In the genomic region with DNA sequence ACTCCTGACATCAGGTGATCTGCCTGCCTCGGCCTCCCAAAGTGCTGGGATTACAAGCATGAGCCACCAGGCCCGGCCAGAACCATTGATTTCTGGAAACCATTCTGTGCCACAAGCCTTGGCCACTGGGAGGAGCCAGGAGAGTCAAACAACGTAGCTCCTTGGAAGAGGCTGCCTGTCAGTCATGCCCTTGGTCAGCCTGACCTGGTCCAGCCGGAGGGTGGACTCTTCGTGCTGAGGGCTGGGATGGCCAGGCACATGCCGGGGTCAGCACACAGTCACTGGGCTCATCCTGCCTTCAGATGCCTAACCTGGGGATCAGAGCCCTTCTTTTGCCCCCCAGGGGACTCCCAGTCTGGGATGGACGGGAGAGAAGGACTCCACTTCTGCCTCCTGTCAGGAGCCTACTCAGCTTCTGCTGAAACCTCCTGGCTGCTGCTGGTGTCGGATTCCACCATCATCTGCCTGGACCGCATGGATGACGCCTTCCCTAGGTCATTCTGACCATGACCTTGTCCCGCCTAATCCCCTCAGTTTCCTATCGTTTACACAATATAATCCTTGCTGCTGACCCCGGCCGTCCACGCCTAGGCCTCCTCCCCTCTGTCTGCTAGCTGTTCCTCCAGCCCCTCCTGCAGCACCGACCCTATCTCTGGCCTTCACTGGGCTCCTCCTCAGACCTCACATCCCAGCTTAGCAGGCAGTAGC, we compare ENCODE assay signal across 16 cellular contexts. TPM values are rescaled to one million over a fixed set of nuclear protein-coding genes. Genes with fewer than 3 reads are reported as not detected.
DNase-seq lines count a peak whose midpoint lies in the region; ATAC-seq and TF ChIP-seq lines count a peak whose summit lies in the region.
"Had no signal": no experiment of that assay in that cellular context is flagged by ENCODE, and none has a peak within 500 bp of the region (broad histone marks: within the 10 kb centered on the region; RNA-seq: fewer than 3 reads in every experiment).

No MANE protein-coding gene starts in this region.

- peaks cover 13% of the 10 kb centered on the region for H3K27me3 Mint-ChIP-seq in activated CD8-positive, alpha-beta T cell treated with anti-CD3 and anti-CD28 coated beads, Interleukin-2, amount 10 ng/mL, durations not matched to agents 7 days and 5 days (ENCODE audit: low read depth)
- peaks cover 12% of the 10 kb centered on the region for H3K27me3 Mint-ChIP-seq in activated T-cell treated with anti-CD3 and anti-CD28 coated beads, Interleukin-2, amount 50 U/mL, for 4 hours (ENCODE audit: low read depth)

- H3K36me3 ChIP-seq in HCT116 (ENCODE audit: control insufficient read depth in 1 of 2, insufficient read depth in 2 of 2, low read length in 2 of 2) (no peaks in the 10 kb centered on the region), brain microvascular endothelial cell (replicated peaks) (no peaks in the 10 kb centered on the region)
- H3K36me3 ChIP-seq: BE2C had no signal

- H3K36me3 Mint-ChIP-seq in activated CD8-positive, alpha-beta T cell treated with anti-CD3 and anti-CD28 coated beads, Interleukin-2, amount 10 ng/mL, durations not matched to agents 7 days and 5 days (ENCODE audit: low read depth), result no peaks in the 10 kb centered on the region
- no peaks in the 10 kb centered on the region for H3K36me3 Mint-ChIP-seq in activated T-cell treated with anti-CD3 and anti-CD28 coated beads, Interleukin-2, amount 50 U/mL, for 4 hours (ENCODE audit: insufficient read depth)
- H3K36me3 Mint-ChIP-seq: naive B cell had no signal

- no peaks in the 10 kb centered on the region for H4K20me1 ChIP-seq in HCT116 (ENCODE audit: insufficient read depth)

- peaks cover 9% of the 10 kb centered on the region for H3K4me1 Mint-ChIP-seq in activated CD8-positive, alpha-beta T cell treated with anti-CD3 and anti-CD28 coated beads, Interleukin-2, amount 10 ng/mL, durations not matched to agents 7 days and 5 days (ENCODE audit: low read depth)
- H3K4me1 Mint-ChIP-seq in activated T-cell treated with anti-CD3 and anti-CD28 coated beads, Interleukin-2, amount 50 U/mL, for 4 hours (ENCODE audit: low read depth), result no peaks in the 10 kb centered on the region

- no peak overlapping the region for H3K27ac ChIP-seq in HCT116 (ENCODE audit: low read depth, low read length)
- no peak overlapping the region for H3K27ac ChIP-seq in brain microvascular endothelial cell

- peaks cover 6 to 24% of the 10 kb centered on the region in 2 experiments for H3K4me1 ChIP-seq in HCT116 (ENCODE audit: control insufficient read depth in 1 of 2, insufficient read depth in 2 of 2, low read length in 2 of 2)
- H3K4me1 ChIP-seq: BE2C had no signal

- in situ Hi-C loops in brain microvascular endothelial cell (cut with HindIII; ENCODE audit: low pct_ligation_motif_present, low sequenced_read_pairs), result no loop called here

- H3K9me3 Mint-ChIP-seq in activated CD8-positive, alpha-beta T cell treated with anti-CD3 and anti-CD28 coated beads, Interleukin-2, amount 10 ng/mL, durations not matched to agents 7 days and 5 days (ENCODE audit: insufficient read depth), result no peaks in the 10 kb centered on the region
- peaks cover 3% of the 10 kb centered on the region for H3K9me3 Mint-ChIP-seq in activated T-cell treated with anti-CD3 and anti-CD28 coated beads, Interleukin-2, amount 50 U/mL, for 4 hours

- no peak for TF ChIP-seq POLR2A in HCT116 (IDR thresholded peaks at IDR 0.05; ENCODE audit: borderline replicate concordance, extremely low read depth, insufficient read depth, insufficient read length)

- peak in 2 of 3 experiments; percentile 22 to 23; a peak in 2 of 6 replicates for TF ChIP-seq CTCF in HCT116 (IDR thresholded peaks at IDR 0.05 in 2 of 3, conservative IDR thresholded peaks at IDR 0.05 in 1 of 3; ENCODE audit: borderline replicate concordance in 1 of 3, insufficient read depth in 1 of 3, low read depth in 2 of 3, low read length in 2 of 3)
- TF ChIP-seq CTCF in brain microvascular endothelial cell (IDR thresholded peaks at IDR 0.05; ENCODE audit: low read depth, low read length, missing control alignments), result peak; percentile 45

- H3K4me3 ChIP-seq in HCT116 (replicated peaks in 1 of 2; ENCODE audit: low read depth in 1 of 2, low read length in 2 of 2), result no peak overlapping the region
- no peak overlapping the region for H3K4me3 ChIP-seq in brain microvascular endothelial cell (ENCODE audit: low read depth, low read length)

- BruUV-seq in HCT116 (replicated peaks; lab: Mats Ljungman, UMichigan), result no TSS peak

- H3K4me2 ChIP-seq in HCT116 (ENCODE audit: low read length), result no peak overlapping the region

- RAD21 ChIA-PET in HCT116 (lab: Charles Lee; ENCODE audit: low non-redundant PET in 1 of 2, low total read pairs in 2 of 2, uncharacterized antibody in 2 of 2, unreplicated experiment in 2 of 2), result interaction anchor here in 1 of 2 experiments (0.9 kb wide), 1 partner anchor 135 kb away, joined by 4 read pairs; no protein-coding TSS in a partner anchor

- no peak overlapping the region for H3K4me3 Mint-ChIP-seq in activated CD8-positive, alpha-beta T cell treated with anti-CD3 and anti-CD28 coated beads, Interleukin-2, amount 10 ng/mL, durations not matched to agents 7 days and 5 days
- no peak overlapping the region for H3K4me3 Mint-ChIP-seq in activated T-cell treated with anti-CD3 and anti-CD28 coated beads, Interleukin-2, amount 50 U/mL, for 4 hours
- H3K4me3 Mint-ChIP-seq: naive B cell had no signal

- no peaks in the 10 kb centered on the region for H3K79me2 ChIP-seq in HCT116 (ENCODE audit: insufficient read depth, low read length)

- H3K9ac ChIP-seq in HCT116 (ENCODE audit: low read length), result no peak overlapping the region

- intact Hi-C loops in HCT116 (cut with micrococcal nuclease) (no loop called here), left colon (cut with DNase I, micrococcal nuclease) (no loop called here)

- POLR2A ChIA-PET in HCT116 (lab: Charles Lee), result no interaction called here
- POLR2A ChIA-PET in activated CD8-positive, alpha-beta T cell treated with anti-CD3 and anti-CD28 coated beads, Interleukin-2, amount 10 ng/mL, durations not matched to agents 7 days and 5 days (lab: Charles Lee), result no interaction called here

- no peaks in the 10 kb centered on the region for H3K9me2 ChIP-seq in HCT116 (ENCODE audit: insufficient read depth)

- no peaks in the 10 kb centered on the region for H3K9me3 ChIP-seq in HCT116 (ENCODE audit: control insufficient read depth in 1 of 2, insufficient read depth in 1 of 2, low read depth in 1 of 2, low read length in 2 of 2)
- H3K9me3 ChIP-seq: BE2C had no signal

- H3K27ac Mint-ChIP-seq in activated CD8-positive, alpha-beta T cell treated with anti-CD3 and anti-CD28 coated beads, Interleukin-2, amount 10 ng/mL, durations not matched to agents 7 days and 5 days, result no peak overlapping the region

- CTCF ChIA-PET in HCT116 (lab: Charles Lee), result interaction anchor here (1.0 to 2.2 kb wide), 3 partner anchors 10 to 135 kb away, joined by 3 to 8 read pairs (median 3); no protein-coding TSS in a partner anchor
- CTCF ChIA-PET in activated CD8-positive, alpha-beta T cell treated with anti-CD3 and anti-CD28 coated beads, Interleukin-2, amount 10 ng/mL, durations not matched to agents 7 days and 5 days (lab: Charles Lee), result no interaction called here

- no peak overlapping the region for H2AFZ ChIP-seq in HCT116 (ENCODE audit: low read depth, low read length, poor library complexity, severe bottlenecking)

- ATAC-seq in HCT116, result peak; percentile 61
- ATAC-seq in left colon, result peak; percentile 37
- no peak for ATAC-seq in HG02973 (IDR thresholded peaks at IDR 0.05; ENCODE audit: unreplicated experiment)
- ATAC-seq in activated CD8-positive, alpha-beta T cell treated with anti-CD3 and anti-CD28 coated beads, Interleukin-2, amount 10 ng/mL, durations not matched to agents 7 days and 5 days, result no peak
- ATAC-seq in activated T-cell treated with anti-CD3 and anti-CD28 coated beads, Interleukin-2, amount 50 U/mL, for 4 hours, result no peak

- H3K27me3 ChIP-seq in HCT116 (ENCODE audit: insufficient read depth, low read length), result no peaks in the 10 kb centered on the region
- H3K27me3 ChIP-seq in brain microvascular endothelial cell (replicated peaks), result no peaks in the 10 kb centered on the region

- peak; percentile 41; the same call in 1 of the 2 replicates for TF ChIP-seq RAD21 in HCT116 (IDR thresholded peaks at IDR 0.05; ENCODE audit: low read depth)

- DNase-seq in 8988T (peak; percentile 54), HCT116 (ENCODE audit: low read depth, low spot score) (no peak), brain microvascular endothelial cell (no peak), left colon (no peak), hippocampal formation (lab: John Stamatoyannopoulos, UW) (no peak)
- no peak for DNase-seq in activated CD8-positive, alpha-beta T cell treated with anti-CD3 and anti-CD28 coated beads, Interleukin-2, amount 10 ng/mL, durations not matched to agents 7 days and 5 days
- no peak for DNase-seq in activated T-cell treated with anti-CD3 and anti-CD28 coated beads, Interleukin-2, amount 50 U/mL, for 4 hours
- DNase-seq: activated T-cell treated with anti-CD3 and anti-CD28 coated beads for 4 hours; BE2C; GF-D8; naive B cell; NCI-H1048; SHP77; stimulated activated CD4-positive, alpha-beta T cell treated with anti-CD3 and anti-CD28 coated beads, Interleukin-12 subunit alpha, Interleukin-12 subunit beta, amount 100 ng/mL, for 4 hours had no signal

TF ChIP-seq in HCT116, 20 proteins besides CTCF, POLR2A, EP300 and RAD21 (continues in another document):
- TF ChIP-seq CEBPB (IDR thresholded peaks at IDR 0.05; ENCODE audit: low read depth), result no peak
- TF ChIP-seq EZH2 (IDR thresholded peaks at IDR 0.05), result no peak
- TF ChIP-seq YY1 (IDR thresholded peaks at IDR 0.05; ENCODE audit: extremely low read depth, insufficient replicate concordance, low read depth, low read length), result no peak
- no peak for TF ChIP-seq ELF1 (IDR thresholded peaks at IDR 0.05; ENCODE audit: borderline replicate concordance, low read depth)
- TF ChIP-seq EZH2phosphoT487 (IDR thresholded peaks at IDR 0.05; ENCODE audit: borderline replicate concordance), result no peak
- TF ChIP-seq ZNF274 (IDR thresholded peaks at IDR 0.05; ENCODE audit: low read depth, low read length), result no peak
- TF ChIP-seq TCF7L2 (IDR thresholded peaks at IDR 0.05; ENCODE audit: borderline replicate concordance, extremely low read depth, insufficient read depth, insufficient read length), result no peak
- TF ChIP-seq EGR1 (IDR thresholded peaks at IDR 0.05; ENCODE audit: low read depth), result no peak

RNA-seq across cellular contexts. Expression of a gene that starts 30.4 kb away (rescaled TPM):
- 1.1 TPM for total RNA-seq in HCT116 (2021; ENCODE audit: unreplicated experiment)
- polyA plus RNA-seq in HCT116 (2012), result 0.81 and 0.85 TPM in 2 replicates
- total RNA-seq in left colon, result not detected
- not detected for total RNA-seq in activated CD8-positive, alpha-beta T cell treated with anti-CD3 and anti-CD28 coated beads, Interleukin-2, amount 10 ng/mL, durations not matched to agents 7 days and 5 days
- not detected for total RNA-seq in activated T-cell treated with anti-CD3 and anti-CD28 coated beads, Interleukin-2, amount 50 U/mL, for 4 hours
- total RNA-seq: NCI-H460 had no signal

RNA-seq across cellular contexts. Expression of a gene that starts 49.0 kb away (rescaled TPM):
- 30.4 TPM for total RNA-seq in HCT116 (2021; ENCODE audit: unreplicated experiment)
- polyA plus RNA-seq in HCT116 (2012), result 36.9 and 40.2 TPM in 2 replicates
- total RNA-seq in left colon, result 1 to 10 TPM; 3.7 to 3.8 TPM
- not detected for total RNA-seq in activated CD8-positive, alpha-beta T cell treated with anti-CD3 and anti-CD28 coated beads, Interleukin-2, amount 10 ng/mL, durations not matched to agents 7 days and 5 days
- under 1 TPM in 2 of 3 donors, not detected in 1; 0.41 to 0.69 TPM for total RNA-seq in activated T-cell treated with anti-CD3 and anti-CD28 coated beads, Interleukin-2, amount 50 U/mL, for 4 hours

Comparison
In these comparisons a context has a peak if more than half of its experiments do, and no peak if none do; other contexts are left out.
1. ATAC-seq: peak in HCT116 (single experiment) and left colon (single experiment); none in HG02973 (single experiment), activated CD8-positive, alpha-beta T cell treated with anti-CD3 and anti-CD28 coated beads, Interleukin-2, amount 10 ng/mL, durations not matched to agents 7 days and 5 days (single experiment) and activated T-cell treated with anti-CD3 and anti-CD28 coated beads, Interleukin-2, amount 50 U/mL, for 4 hours (0 of 2).